14 cellular contexts compared by ENCODE assay signal in the genomic region with DNA sequence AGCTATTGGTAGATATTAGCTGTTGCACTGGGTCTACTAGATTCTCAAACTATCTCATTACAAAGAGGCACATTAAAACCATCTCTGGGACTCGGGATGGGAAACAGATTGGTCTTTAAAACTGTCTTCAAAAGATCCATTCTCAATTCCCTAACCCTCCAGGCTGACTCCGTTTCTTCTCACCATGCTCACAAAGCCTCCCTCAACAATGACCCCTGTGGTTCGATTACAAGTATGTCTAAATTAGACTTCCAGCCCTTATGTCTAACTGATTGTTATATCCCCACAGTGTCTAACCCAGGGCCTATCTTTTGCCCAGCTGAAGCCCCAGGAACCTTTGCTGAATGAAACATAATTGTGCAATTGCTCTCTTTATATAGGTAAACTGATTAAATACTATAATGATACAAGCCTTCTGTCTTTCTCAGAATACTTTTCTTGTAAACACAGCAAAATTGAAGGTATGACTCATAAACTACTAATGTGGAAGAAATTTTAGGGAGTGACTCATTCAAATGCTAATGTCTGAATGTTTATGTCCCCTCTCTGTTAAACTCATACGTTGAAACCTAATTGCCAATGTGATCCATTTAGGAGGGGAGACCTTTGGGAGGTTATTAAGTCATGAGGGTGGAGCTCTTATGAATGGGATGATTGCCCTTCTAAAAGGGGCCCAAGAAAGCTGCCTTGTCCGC.
DNase-seq lines count a peak whose midpoint lies in the region; ATAC-seq, FAIRE-seq and TF ChIP-seq lines count a peak whose summit lies in the region.
"Had no signal": no experiment of that assay in that cellular context is flagged by ENCODE, and none has a peak within 500 bp of the region (broad histone marks: within the 10 kb centered on the region; RNA-seq: fewer than 3 reads in every experiment).

No MANE protein-coding gene starts in this region.

- no peaks in the 10 kb centered on the region for H3K4me1 Mint-ChIP-seq in activated naive CD4-positive, alpha-beta T cell treated with anti-CD3 and anti-CD28 coated beads for 36 hours (ENCODE audit: low read depth)
- H3K4me1 Mint-ChIP-seq: CD4-positive, alpha-beta memory T cell had no signal

- no peaks in the 10 kb centered on the region for H3K79me1 ChIP-seq in mesenchymal stem cell (replicated peaks; ENCODE audit: low read length, poor library complexity, severe bottlenecking)

- no peak overlapping the region for H3K14ac ChIP-seq in mesenchymal stem cell (ENCODE audit: low read length in 2 of 2)

- no peak overlapping the region for H3K4ac ChIP-seq in mesenchymal stem cell (ENCODE audit: low read depth in 1 of 2, low read length in 2 of 2)

- no peak overlapping the region for H3K4me2 ChIP-seq in K562 (ENCODE audit: insufficient read depth, low read length)
- H3K4me2 ChIP-seq in mesenchymal stem cell (ENCODE audit: low read length, poor library complexity, severe bottlenecking) = no peak overlapping the region

- no peak overlapping the region for H2BK15ac ChIP-seq in mesenchymal stem cell (ENCODE audit: low read depth, poor library complexity, severe bottlenecking)

- H4K20me1 ChIP-seq in K562 (replicated peaks; ENCODE audit: control insufficient read depth, insufficient read depth, low read length) = no peaks in the 10 kb centered on the region

- DNase-seq in AG20443 (ENCODE audit: low spot score) = peak; percentile 50
- DNase-seq in NCI-H1436 (lab: John Stamatoyannopoulos, UW) = peak; percentile 68
- DNase-seq in K562 (ENCODE audit: extremely low read depth in 1 of 4, low spot score in 3 of 4) = no peak
- peak; percentile 86 for DNase-seq in mesenchymal stem cell
- DNase-seq in KBM-7 = no peak
- DNase-seq in GM19238 (ENCODE audit: insufficient read length, low spot score) = no peak
- DNase-seq in activated naive CD4-positive, alpha-beta T cell treated with anti-CD3 and anti-CD28 coated beads for 36 hours = no peak
- DNase-seq: activated CD8-positive, alpha-beta memory T cell treated with anti-CD3 and anti-CD28 coated beads, Interleukin-2, amount 50 U/mL, for 48 hours; CD4-positive, alpha-beta memory T cell; retina; upper lobe of left lung had no signal

- no peaks in the 10 kb centered on the region for H3K36me3 Mint-ChIP-seq in activated naive CD4-positive, alpha-beta T cell treated with anti-CD3 and anti-CD28 coated beads for 36 hours (ENCODE audit: low read depth)
- H3K36me3 Mint-ChIP-seq: CD4-positive, alpha-beta memory T cell had no signal

- H3K27ac Mint-ChIP-seq in activated naive CD4-positive, alpha-beta T cell treated with anti-CD3 and anti-CD28 coated beads for 36 hours = no peak overlapping the region
- H3K27ac Mint-ChIP-seq: CD4-positive, alpha-beta memory T cell had no signal

- H3K18ac ChIP-seq in mesenchymal stem cell (ENCODE audit: low read depth in 1 of 2, low read length in 2 of 2) = peak overlapping the region in 1 of 2 experiments; percentile 66

- H3K4me3 Mint-ChIP-seq in activated naive CD4-positive, alpha-beta T cell treated with anti-CD3 and anti-CD28 coated beads for 36 hours = no peak overlapping the region
- H3K4me3 Mint-ChIP-seq: CD4-positive, alpha-beta memory T cell had no signal

- no peaks in the 10 kb centered on the region for H3K4me1 ChIP-seq in K562 (replicated peaks in 1 of 2; ENCODE audit: control insufficient read depth in 2 of 2, insufficient read depth in 2 of 2, low read length in 2 of 2)
- H3K4me1 ChIP-seq in mesenchymal stem cell (ENCODE audit: control insufficient read depth, insufficient read depth, low read depth, low read length) = peaks cover 3% of the 10 kb centered on the region
- H3K4me1 ChIP-seq: ascending aorta, gastroesophageal sphincter, upper lobe of left lung had no signal

- TF ChIP-seq EP300 in K562 (IDR thresholded peaks at IDR 0.05; ENCODE audit: low read length) = no peak

- POLR2A ChIA-PET in K562 (lab: Yijun Ruan, JAX) = no interaction called here

- H2AK5ac ChIP-seq in mesenchymal stem cell (ENCODE audit: low read length, severe bottlenecking) = no peak overlapping the region

- peaks cover 2% of the 10 kb centered on the region for H3K27me3 Mint-ChIP-seq in activated naive CD4-positive, alpha-beta T cell treated with anti-CD3 and anti-CD28 coated beads for 36 hours (ENCODE audit: low read depth)
- H3K27me3 Mint-ChIP-seq: CD4-positive, alpha-beta memory T cell had no signal

- no peak overlapping the region for H4K91ac ChIP-seq in mesenchymal stem cell (ENCODE audit: low read length)

- H3K23ac ChIP-seq in mesenchymal stem cell (ENCODE audit: low read length in 2 of 2) = no peak overlapping the region

- in situ Hi-C loops in K562 (cut with MboI) (no loop called here), KBM-7 (cut with MboI; ENCODE audit: low pct_unique_long_range_greater_than_20kb, low sequenced_read_pairs) (no loop called here)

- H3K9me3 Mint-ChIP-seq in activated naive CD4-positive, alpha-beta T cell treated with anti-CD3 and anti-CD28 coated beads for 36 hours = no peaks in the 10 kb centered on the region

- no peak for TF ChIP-seq RAD21 in K562 (CRISPR knock-in tag; conservative IDR thresholded peaks at IDR 0.05 in 1 of 2, IDR thresholded peaks at IDR 0.05 in 1 of 2)

- H3K9me3 ChIP-seq in K562 (replicated peaks; ENCODE audit: control insufficient read depth, insufficient read depth, low read depth, low read length) (no peaks in the 10 kb centered on the region), mesenchymal stem cell (ENCODE audit: control insufficient read depth, low read length) (no peaks in the 10 kb centered on the region)
- H3K9me3 ChIP-seq: ascending aorta, gastroesophageal sphincter, upper lobe of left lung had no signal

- H3K4me3 ChIP-seq in K562 (no peak overlapping the region), mesenchymal stem cell (ENCODE audit: insufficient read depth in 1 of 2, low read depth in 1 of 2, low read length in 2 of 2) (no peak overlapping the region)
- H3K4me3 ChIP-seq: ascending aorta, gastroesophageal sphincter, upper lobe of left lung had no signal

- H3K9ac ChIP-seq in K562 (ENCODE audit: insufficient read depth in 1 of 2, low read depth in 2 of 2, low read length in 2 of 2) = no peak overlapping the region
- peak overlapping the region; percentile 33 for H3K9ac ChIP-seq in mesenchymal stem cell (ENCODE audit: low read length)

- no peak overlapping the region for H2AFZ ChIP-seq in K562 (ENCODE audit: low read depth, low read length)
- H2AFZ ChIP-seq in mesenchymal stem cell (ENCODE audit: low read depth, low read length) = no peak overlapping the region

- no TSS peak for BruUV-seq in K562 (replicated peaks; lab: Mats Ljungman, UMichigan)

- H3K36me3 ChIP-seq in K562 (ENCODE audit: control insufficient read depth, insufficient read depth, low read length) (no peaks in the 10 kb centered on the region), mesenchymal stem cell (ENCODE audit: control insufficient read depth in 1 of 2, insufficient read depth in 2 of 2, low read depth in 1 of 2, low read length in 2 of 2) (no peaks in the 10 kb centered on the region)
- H3K36me3 ChIP-seq: ascending aorta, gastroesophageal sphincter, upper lobe of left lung had no signal

- no peak for ATAC-seq in K562
- ATAC-seq in HG02571 (IDR thresholded peaks at IDR 0.05; ENCODE audit: unreplicated experiment) = no peak
- ATAC-seq: gastroesophageal sphincter had no signal

- CTCF ChIA-PET in K562 (lab: Yijun Ruan, JAX; ENCODE audit: low intra/inter-chr PET ratio) = no interaction called here
- CTCF ChIA-PET in activated naive CD4-positive, alpha-beta T cell treated with anti-CD3 and anti-CD28 coated beads for 36 hours (lab: Charles Lee) = no interaction called here

- no peak overlapping the region for H2BK120ac ChIP-seq in mesenchymal stem cell (ENCODE audit: low read depth, low read length)

- H2BK12ac ChIP-seq in mesenchymal stem cell (ENCODE audit: low read length in 2 of 2) = no peak overlapping the region

- no peak for TF ChIP-seq POLR2A in K562 (conservative IDR thresholded peaks at IDR 0.05)

- no peaks in the 10 kb centered on the region for H3K79me2 ChIP-seq in K562 (ENCODE audit: control insufficient read depth, insufficient read depth, low read length)

- H3K27ac ChIP-seq in K562 (ENCODE audit: extremely low read depth, low read depth, low read length) = no peak overlapping the region
- H3K27ac ChIP-seq in mesenchymal stem cell (ENCODE audit: low read length, poor library complexity, severe bottlenecking) = peak overlapping the region; percentile 62
- H3K27ac ChIP-seq: ascending aorta, gastroesophageal sphincter, upper lobe of left lung had no signal

- TF ChIP-seq CTCF in K562 (IDR thresholded peaks at IDR 0.05 in 2 of 3, conservative IDR thresholded peaks at IDR 0.05 in 1 of 3; ENCODE audit: insufficient read depth in 2 of 3, low read depth in 1 of 3, low read length in 3 of 3) = no peak

- H3K9me1 ChIP-seq in K562 (ENCODE audit: control insufficient read depth, insufficient read depth, low read length) = no peaks in the 10 kb centered on the region

- no peak for FAIRE-seq in K562 (lab: Jason Lieb, UNC)

- no peak overlapping the region for H2BK5ac ChIP-seq in mesenchymal stem cell (ENCODE audit: low read depth, low read length, poor library complexity, severe bottlenecking)

- H4K8ac ChIP-seq in mesenchymal stem cell (ENCODE audit: low read length) = no peak overlapping the region

- no peaks in the 10 kb centered on the region; a peak in 1 of 5 replicates for H3K27me3 ChIP-seq in K562 (ENCODE audit: control insufficient read depth in 2 of 2, insufficient read depth in 2 of 2, low read length in 2 of 2)
- H3K27me3 ChIP-seq in mesenchymal stem cell (ENCODE audit: control insufficient read depth in 1 of 2, insufficient read depth in 1 of 2, low read length in 2 of 2) = no peaks in the 10 kb centered on the region
- H3K27me3 ChIP-seq: ascending aorta, gastroesophageal sphincter, upper lobe of left lung had no signal

- intact Hi-C loops in K562 (cut with micrococcal nuclease) = no loop called here
- intact Hi-C loops in activated naive CD4-positive, alpha-beta T cell treated with anti-CD3 and anti-CD28 coated beads for 36 hours (cut with micrococcal nuclease) = no loop called here

- WGBS in K562 (ENCODE audit: insufficient coverage, low coverage, missing lambda C conversion rate) = 0% methylated on average over 5 of the region's 5 CpGs
- whole genome bisulfite sequencing in mesenchymal stem cell = 18% methylated on average over 5 of the region's 5 CpGs

TF ChIP-seq in K562, 482 proteins besides CTCF, POLR2A, EP300 and RAD21:
- TF ChIP-seq TCF7 (IDR thresholded peaks at IDR 0.05; ENCODE audit: borderline replicate concordance) = no peak
- TF ChIP-seq, protein P1, sequence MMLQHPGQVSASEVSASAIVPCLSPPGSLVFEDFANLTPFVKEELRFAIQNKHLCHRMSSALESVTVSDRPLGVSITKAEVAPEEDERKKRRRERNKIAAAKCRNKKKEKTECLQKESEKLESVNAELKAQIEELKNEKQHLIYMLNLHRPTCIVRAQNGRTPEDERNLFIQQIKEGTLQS (IDR thresholded peaks at IDR 0.05) = peak; percentile 44
- TF ChIP-seq, protein P1 (CRISPR knock-in tag; conservative IDR thresholded peaks at IDR 0.05) = no peak
- 0 out of 2 replicates have a peak, but pooled peaks have one; percentile 38 for TF ChIP-seq JUNB (CRISPR knock-in tag; conservative IDR thresholded peaks at IDR 0.05)

Comparison
In these comparisons a context has a peak if more than half of its experiments do, and no peak if none do; other contexts are left out.
1. DNase-seq: peak in AG20443 (single experiment), NCI-H1436 (single experiment) and mesenchymal stem cell (single experiment); none in K562 (0 of 4), KBM-7 (single experiment), GM19238 (single experiment) and activated naive CD4-positive, alpha-beta T cell treated with anti-CD3 and anti-CD28 coated beads for 36 hours (single experiment).